Comparison of ENCODE assay signal across 12 cellular contexts in genomic region chr6:138882369-138883017, GRCh38.
A peak's percentile ranks its signal among the peaks of the same experiment; 100 is the strongest.
DNase-seq lines count a peak whose midpoint lies in the region; ATAC-seq, FAIRE-seq and TF ChIP-seq lines count a peak whose summit lies in the region.
"Had no signal": no experiment of that assay in that cellular context is flagged by ENCODE, and none has a peak within 500 bp of the region (broad histone marks: within the 10 kb centered on the region; RNA-seq: fewer than 3 reads in every experiment).

No MANE protein-coding gene starts in this region.

- H3K36me3 Mint-ChIP-seq in endothelial cell (ENCODE audit: low read depth, unreplicated experiment) = no peaks in the 10 kb centered on the region

- H3K4me3 ChIP-seq in pancreas = no peak overlapping the region
- H3K4me3 ChIP-seq: right atrium auricular region had no signal

- no peaks in the 10 kb centered on the region for H3K4me1 Mint-ChIP-seq in endothelial cell (ENCODE audit: unreplicated experiment)

- H3K27ac ChIP-seq in pancreas = no peak overlapping the region
- H3K27ac ChIP-seq: right atrium auricular region had no signal

- CTCF ChIA-PET in GM10248 (lab: Yijun Ruan, JAX) = interaction anchor here (1.0 to 3.7 kb wide), 8 partner anchors 9 to 105 kb away, joined by 3 to 20 read pairs (median 4); no protein-coding TSS in a partner anchor

- no peaks in the 10 kb centered on the region for H3K9me3 ChIP-seq in pancreas
- H3K9me3 ChIP-seq: BE2C, right atrium auricular region had no signal

- TF ChIP-seq CTCF in GM10248 (IDR thresholded peaks at IDR 0.05; ENCODE audit: control extremely low read depth, extremely low read depth, low read depth, missing control alignments) (no peak), pancreas (IDR thresholded peaks at IDR 0.05) (no peak), endothelial cell (IDR thresholded peaks at IDR 0.05; ENCODE audit: unreplicated experiment) (no peak)

- no peaks in the 10 kb centered on the region for H3K4me1 ChIP-seq in pancreas
- H3K4me1 ChIP-seq: BE2C, right atrium auricular region had no signal

- intact Hi-C loops in pancreas (cut with DNase I) = no loop called here

- 92 to 98% methylated on average over 7 of the region's 7 CpGs for WGBS in pancreas, 2 donors

- FAIRE-seq in pancreas (lab: Jason Lieb, UNC) (no peak), HTR-8/SVneo (lab: Jason Lieb, UNC) (no peak)

- H3K9me3 Mint-ChIP-seq in endothelial cell (ENCODE audit: unreplicated experiment) = no peaks in the 10 kb centered on the region

- DNase-seq in GM10248 (ENCODE audit: extremely low spot score) = peak; percentile 52
- no peak for DNase-seq in pancreas
- no peak for DNase-seq in HTR-8/SVneo (ENCODE audit: insufficient read length, low spot score)
- DNase-seq in SHP77 (lab: John Stamatoyannopoulos, UW) = no peak
- DNase-seq in endothelial cell (ENCODE audit: low spot score) = no peak
- DNase-seq: activated CD4-positive, CD25-positive, alpha-beta regulatory T cell; BE2C; head of caudate nucleus had no signal

- ATAC-seq in GM18873 (IDR thresholded peaks at IDR 0.05; ENCODE audit: low FRiP score, unreplicated experiment) (peak; percentile 65), GM21717 (IDR thresholded peaks at IDR 0.05; ENCODE audit: unreplicated experiment) (peak; percentile 75), HG03159 (IDR thresholded peaks at IDR 0.05; ENCODE audit: unreplicated experiment) (peak; percentile 65), pancreas (no peak)

- H3K27me3 ChIP-seq in pancreas = no peaks in the 10 kb centered on the region
- H3K27me3 ChIP-seq: BE2C, right atrium auricular region had no signal

- no peaks in the 10 kb centered on the region for H3K36me3 ChIP-seq in pancreas
- H3K36me3 ChIP-seq: BE2C, right atrium auricular region had no signal

- no peak overlapping the region for H3K4me3 Mint-ChIP-seq in endothelial cell (ENCODE audit: unreplicated experiment)

- H3K27ac Mint-ChIP-seq in endothelial cell (ENCODE audit: unreplicated experiment) = no peak overlapping the region

- H3K27me3 Mint-ChIP-seq in endothelial cell (ENCODE audit: unreplicated experiment) = no peaks in the 10 kb centered on the region

- POLR2A ChIA-PET in GM10248 (lab: Yijun Ruan, JAX) = interaction anchor here (1.5 kb wide), 1 partner anchor 11 kb away, joined by 5 read pairs; no protein-coding TSS in a partner anchor

Comparison
In these comparisons a context has a peak if more than half of its experiments do, and no peak if none do; other contexts are left out.
1. ATAC-seq: peak in GM18873 (single experiment), GM21717 (single experiment) and HG03159 (single experiment); none in pancreas (0 of 4).